ENCODE assay signal across 8 cellular contexts in genomic region chrX:133921764-133922389, GRCh38.
DNase-seq lines count a peak whose midpoint lies in the region; ATAC-seq and TF ChIP-seq lines count a peak whose summit lies in the region.

No MANE protein-coding gene starts in this region.

- no peaks in the 10 kb centered on the region for H3K27me3 ChIP-seq in MM.1S (replicated peaks; ENCODE audit: insufficient read depth, low read length)
- H3K27me3 ChIP-seq in osteoblast (ENCODE audit: insufficient read depth, low read length) = no peaks in the 10 kb centered on the region

- H3K9ac ChIP-seq in MM.1S (ENCODE audit: low read length) = no peak overlapping the region

- DNase-seq in DMS153 treated with DMSO at 0.1 percent for 48 hours (lab: John Stamatoyannopoulos, UW; ENCODE audit: unreplicated experiment) (peak; percentile 45), MM.1S (peak; percentile 37), UCSD-AML1 (lab: John Stamatoyannopoulos, UW; ENCODE audit: unreplicated experiment) (peak; percentile 54), epithelial cell of esophagus (ENCODE audit: low read depth) (peak; percentile 42), osteoblast (ENCODE audit: insufficient read length, low spot score, missing footprints) (no peak)

- H3K4me2 ChIP-seq in MM.1S (ENCODE audit: low read depth, low read length) (no peak overlapping the region), osteoblast (ENCODE audit: insufficient read depth, low read length) (no peak overlapping the region)

- H3K27ac ChIP-seq in MM.1S (ENCODE audit: low read length) (no peak overlapping the region), osteoblast (ENCODE audit: low read depth, low read length) (no peak overlapping the region)

- H2AFZ ChIP-seq in MM.1S (ENCODE audit: low read length) = no peak overlapping the region
- H2AFZ ChIP-seq in osteoblast (ENCODE audit: low read length) = no peak overlapping the region

- H3K4me1 ChIP-seq in MM.1S (ENCODE audit: low read length) = peaks cover 11% of the 10 kb centered on the region
- no peaks in the 10 kb centered on the region for H3K4me1 ChIP-seq in osteoblast (ENCODE audit: insufficient read depth, low read length)

- no peaks in the 10 kb centered on the region for H3K36me3 ChIP-seq in MM.1S (replicated peaks; ENCODE audit: insufficient read depth, low read length)
- H3K36me3 ChIP-seq in osteoblast (ENCODE audit: insufficient read depth, low read length) = no peaks in the 10 kb centered on the region

- H3K79me2 ChIP-seq in MM.1S (ENCODE audit: low read length) (no peaks in the 10 kb centered on the region), osteoblast (ENCODE audit: insufficient read depth, low read length) (no peaks in the 10 kb centered on the region)

- ATAC-seq in GM19468 (IDR thresholded peaks at IDR 0.05; ENCODE audit: extremely low read depth, unreplicated experiment) = peak; percentile 26
- ATAC-seq in HG02938 (IDR thresholded peaks at IDR 0.05; ENCODE audit: unreplicated experiment) = no peak
- ATAC-seq in HG03442 (IDR thresholded peaks at IDR 0.05; ENCODE audit: unreplicated experiment) = no peak

- TF ChIP-seq CTCF in MM.1S (IDR thresholded peaks at IDR 0.05; ENCODE audit: low read length) (peak; percentile 65), epithelial cell of esophagus (IDR thresholded peaks at IDR 0.05; ENCODE audit: insufficient read depth, low read depth, low read length, missing control alignments) (peak; percentile 67), osteoblast (IDR thresholded peaks at IDR 0.05; ENCODE audit: extremely low read depth, low read depth, low read length) (peak; percentile 61)

- no peaks in the 10 kb centered on the region for H3K9me2 ChIP-seq in MM.1S (replicated peaks; ENCODE audit: insufficient read depth, low read length)

- H3K4me3 ChIP-seq in MM.1S (ENCODE audit: low read length) = no peak overlapping the region
- no peak overlapping the region for H3K4me3 ChIP-seq in epithelial cell of esophagus (ENCODE audit: low read length)
- H3K4me3 ChIP-seq in osteoblast (ENCODE audit: insufficient read depth, low read length) = no peak overlapping the region

- H4K20me1 ChIP-seq in MM.1S (ENCODE audit: insufficient read depth, low read length) (no peaks in the 10 kb centered on the region), osteoblast (ENCODE audit: insufficient read depth, low read length) (no peaks in the 10 kb centered on the region)

- no peaks in the 10 kb centered on the region for H3F3A ChIP-seq in MM.1S (ENCODE audit: insufficient read depth, low read length)

- H3K9me3 ChIP-seq in MM.1S (replicated peaks; ENCODE audit: insufficient read depth, low read length) (no peaks in the 10 kb centered on the region), osteoblast (ENCODE audit: low read depth, low read length) (no peaks in the 10 kb centered on the region)
